In the genomic region with DNA sequence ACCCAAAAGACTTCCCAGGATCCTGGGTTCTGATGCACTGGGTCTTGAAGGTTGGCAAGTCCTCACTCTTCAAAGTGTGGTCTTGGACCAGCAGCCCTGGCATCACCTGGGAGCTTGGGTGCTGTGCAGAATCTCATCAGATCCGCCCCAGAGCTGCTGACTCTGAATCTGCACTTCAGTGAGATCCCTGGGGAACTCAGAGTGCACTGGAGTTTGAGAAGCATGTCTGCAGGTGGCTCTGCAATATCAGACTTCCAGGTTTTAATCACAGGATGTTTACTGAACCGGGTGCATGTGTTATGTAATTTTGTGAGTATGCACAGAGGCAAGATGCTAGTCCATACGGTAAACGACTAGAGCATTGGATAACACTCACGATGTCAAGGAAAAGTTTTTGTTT, we compare ENCODE assay signal across 27 cellular contexts. TPM values are rescaled to one million over a fixed set of nuclear protein-coding genes. Genes with fewer than 3 reads are reported as not detected.
DNase-seq lines count a peak whose midpoint lies in the region; ATAC-seq and TF ChIP-seq lines count a peak whose summit lies in the region.
"Had no signal": no experiment of that assay in that cellular context is flagged by ENCODE, and none has a peak within 500 bp of the region (broad histone marks: within the 10 kb centered on the region; RNA-seq: fewer than 3 reads in every experiment).

No MANE protein-coding gene starts in this region.

- peaks cover 3 to 23% of the 10 kb centered on the region in 2 donors for H3K36me3 Mint-ChIP-seq in naive B cell
- H3K36me3 Mint-ChIP-seq: activated naive CD4-positive, alpha-beta T cell treated with anti-CD3 and anti-CD28 coated beads, Interleukin-2, amount 10 ng/mL, durations not matched to agents 7 days and 5 days; CD14-positive monocyte had no signal

- no peak for TF ChIP-seq CTCF in tibial nerve (IDR thresholded peaks at IDR 0.05)

- 74 to 85% methylated on average over 5 of the region's 5 CpGs for WGBS in tibial nerve, 2 donors

- ATAC-seq in naive B cell (ENCODE audit: low read depth in 2 of 2): peak in 1 of 2 donors; percentile 47
- ATAC-seq: activated T-cell treated with anti-CD3 and anti-CD28 coated beads, Interleukin-2, amount 50 U/mL, for 4 hours; K562 had no signal

- peaks cover 16 to 28% (median 21%) of the 10 kb centered on the region in 3 donors for H3K4me1 Mint-ChIP-seq in naive B cell

- TF ChIP-seq POLR2A in tibial nerve (IDR thresholded peaks at IDR 0.05): no peak

- no peak overlapping the region for H3K4me3 ChIP-seq in tibial nerve
- H3K4me3 ChIP-seq: ascending aorta, dorsolateral prefrontal cortex, K562, lung, right atrium auricular region, uterus had no signal

- H3K4me1 ChIP-seq in tibial nerve: no peaks in the 10 kb centered on the region
- H3K4me1 ChIP-seq: ascending aorta, right atrium auricular region, uterus had no signal

- no peaks in the 10 kb centered on the region for H3K36me3 ChIP-seq in tibial nerve
- H3K36me3 ChIP-seq: ascending aorta, right atrium auricular region, uterus had no signal

- TF ChIP-seq EP300 in tibial nerve (IDR thresholded peaks at IDR 0.05): no peak

- H3K27ac Mint-ChIP-seq in naive B cell: no peak overlapping the region
- H3K27ac Mint-ChIP-seq: activated naive CD4-positive, alpha-beta T cell treated with anti-CD3 and anti-CD28 coated beads, Interleukin-2, amount 10 ng/mL, durations not matched to agents 7 days and 5 days had no signal

- H3K27me3 Mint-ChIP-seq in naive B cell: peaks cover 87 to 91% (median 89%) of the 10 kb centered on the region in 3 donors

- DNase-seq in NCI-H187 (lab: John Stamatoyannopoulos, UW) (peak; percentile 10 to 12), NCI-H187 treated with DMSO at 0.1 percent for 48 hours (lab: John Stamatoyannopoulos, UW) (no peak), NCI-H1092 (lab: John Stamatoyannopoulos, UW) (peak; percentile 29), NCI-H345 treated with DMSO at 0.1 percent for 48 hours (lab: John Stamatoyannopoulos, UW; ENCODE audit: unreplicated experiment) (peak; percentile 47), naive B cell (peak; percentile 22), tibial nerve (ENCODE audit: low spot score in 2 of 2) (no peak), AG20443 (ENCODE audit: low spot score) (no peak), SKM-1 treated with dmso at 0.1 percent for 144 hours (lab: John Stamatoyannopoulos, UW; ENCODE audit: unreplicated experiment) (no peak)
- DNase-seq: activated CD4-positive, alpha-beta T cell treated with anti-CD3 and anti-CD28 coated beads for 1 hour; activated CD8-positive, alpha-beta memory T cell treated with anti-CD3 and anti-CD28 coated beads for 24 hours; activated naive CD4-positive, alpha-beta T cell treated with anti-CD3 and anti-CD28 coated beads, Interleukin-2, amount 10 ng/mL, durations not matched to agents 7 days and 5 days; activated T-cell treated with anti-CD3 and anti-CD28 coated beads, Interleukin-2, amount 50 U/mL, for 4 hours; dorsolateral prefrontal cortex; hippocampal formation; NCI-H446 treated with DMSO at 0.1 percent for 48 hours; occipital lobe; substantia nigra; uterus had no signal

- no peak overlapping the region for H3K27ac ChIP-seq in tibial nerve
- H3K27ac ChIP-seq: ascending aorta, dorsolateral prefrontal cortex, right atrium auricular region, uterus had no signal

- no peak overlapping the region for H3K4me3 Mint-ChIP-seq in naive B cell
- H3K4me3 Mint-ChIP-seq: activated naive CD4-positive, alpha-beta T cell treated with anti-CD3 and anti-CD28 coated beads, Interleukin-2, amount 10 ng/mL, durations not matched to agents 7 days and 5 days; activated T-cell treated with anti-CD3 and anti-CD28 coated beads, Interleukin-2, amount 50 U/mL, for 4 hours; CD14-positive monocyte; central memory CD8-positive, alpha-beta T cell had no signal

- no peaks in the 10 kb centered on the region for H3K9me3 ChIP-seq in tibial nerve
- H3K9me3 ChIP-seq: ascending aorta, right atrium auricular region, uterus had no signal

- peaks cover 3 to 20% (median 8%) of the 10 kb centered on the region in 7 donors for H3K9me3 Mint-ChIP-seq in naive B cell
- H3K9me3 Mint-ChIP-seq: activated naive CD4-positive, alpha-beta T cell treated with anti-CD3 and anti-CD28 coated beads, Interleukin-2, amount 10 ng/mL, durations not matched to agents 7 days and 5 days; activated T-cell treated with anti-CD3 and anti-CD28 coated beads, Interleukin-2, amount 50 U/mL, for 4 hours; central memory CD8-positive, alpha-beta T cell had no signal

- no peaks in the 10 kb centered on the region for H3K27me3 ChIP-seq in tibial nerve
- H3K27me3 ChIP-seq: ascending aorta, right atrium auricular region, uterus had no signal

RNA-seq across cellular contexts. Expression of a gene that starts 58.0 kb away (rescaled TPM):
- not detected for polyA plus RNA-seq in naive B cell (ENCODE audit: low read depth in 6 of 6)
- total RNA-seq in tibial nerve: not detected
- total RNA-seq: activated T-cell treated with anti-CD3 and anti-CD28 coated beads, Interleukin-2, amount 50 U/mL, for 4 hours; ascending aorta; Daoy; fibroblast of villous mesenchyme; K562; lung; occipital lobe; right atrium auricular region; uterus had no signal
- polyA plus RNA-seq: CD14-positive monocyte, keratinocyte, lung had no signal

Comparison
In these comparisons a context has a peak if more than half of its experiments do, and no peak if none do; other contexts are left out.
1. DNase-seq: peak in NCI-H187 (2 of 2), NCI-H1092 (single experiment), NCI-H345 treated with DMSO at 0.1 percent for 48 hours (single experiment) and naive B cell (single experiment); none in NCI-H187 treated with DMSO at 0.1 percent for 48 hours (single experiment), tibial nerve (0 of 2), AG20443 (single experiment) and SKM-1 treated with dmso at 0.1 percent for 144 hours (single experiment).